ENCODE assay signal across 29 cellular contexts in the genomic region with DNA sequence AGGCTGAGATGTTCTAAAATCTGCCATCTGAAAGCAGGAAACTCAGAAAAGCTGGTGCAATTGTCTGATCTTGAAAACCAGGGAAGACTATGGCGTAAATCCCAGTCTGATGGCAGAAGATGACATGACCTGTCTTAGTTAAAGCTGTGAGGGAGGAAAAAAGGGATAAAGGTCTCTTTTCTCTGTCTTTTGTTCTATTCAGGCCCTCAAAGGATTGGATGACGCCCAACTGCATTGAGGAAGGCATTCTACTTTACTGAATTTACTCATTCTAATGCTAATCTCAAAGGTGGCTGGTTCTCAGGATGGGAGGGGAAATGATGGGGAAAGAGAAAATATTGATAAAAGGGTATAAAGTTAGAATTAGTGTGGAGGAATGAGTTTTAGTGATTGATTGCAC.
"Had no signal": no experiment of that assay in that cellular context is flagged by ENCODE, and none has a peak within 500 bp of the region (broad histone marks: within the 10 kb centered on the region; RNA-seq: fewer than 3 reads in every experiment).

No MANE protein-coding gene starts in this region.

- H3K27ac ChIP-seq: brain microvascular endothelial cell, cardiac muscle cell, PC-9 had no signal

- H3K4me3 ChIP-seq: cardiac muscle cell, MG63, PC-9 had no signal

- H3K9me3 ChIP-seq: MG63 had no signal

- DNase-seq: activated B cell treated with CpG ODN at 0.5 μM for 24 hours; activated CD4-positive, alpha-beta memory T cell treated with anti-CD3 and anti-CD28 coated beads for 36 hours; activated CD4-positive, alpha-beta T cell treated with anti-CD3 and anti-CD28 coated beads for 1 hour; activated CD4-positive, alpha-beta T cell treated with anti-CD3 and anti-CD28 coated beads, Interleukin-2, amount 10 ng/mL, durations not matched to agents 24 days and 14 days; activated gamma-delta T cell; activated naive CD4-positive, alpha-beta T cell treated with anti-CD3 and anti-CD28 coated beads for 36 hours; activated T-cell treated with anti-CD3 and anti-CD28 coated beads for 4 hours; activated T-cell treated with anti-CD3 and anti-CD28 coated beads, Interleukin-2, amount 50 U/mL, for 48 hours; amygdala; brain microvascular endothelial cell; MG63; MV-4-11; NCI-H1092 treated with DMSO at 0.1 percent for 48 hours; NCI-H1417 treated with DMSO at 0.1 percent for 48 hours; NCI-H1694; NCI-H2029; NCI-H2107; NCI-H2171 treated with DMSO at 0.1 percent for 48 hours; NCI-H345; NCI-H510A; NCI-H526 treated with DMSO at 0.1 percent for 48 hours; NCI-H82; PC-9; SHP77 treated with DMSO at 0.1 percent for 48 hours; T-helper 17 cell; T-helper 9 cell had no signal

- H3K4me3 Mint-ChIP-seq: activated B cell treated with CpG ODN at 0.5 μM for 24 hours; activated CD4-positive, alpha-beta memory T cell treated with anti-CD3 and anti-CD28 coated beads for 36 hours; activated CD4-positive, alpha-beta T cell treated with anti-CD3 and anti-CD28 coated beads, Interleukin-2, amount 10 ng/mL, durations not matched to agents 24 days and 14 days; activated naive CD4-positive, alpha-beta T cell treated with anti-CD3 and anti-CD28 coated beads for 36 hours; activated naive CD8-positive, alpha-beta T cell; activated T-helper 17 cell treated with anti-CD3 and anti-CD28 coated beads, Interleukin-2, amount 50 U/mL, for 72 hours; T-helper 17 cell had no signal

- H3K4me1 Mint-ChIP-seq: activated B cell treated with CpG ODN at 0.5 μM for 24 hours; activated CD4-positive, alpha-beta T cell treated with anti-CD3 and anti-CD28 coated beads, Interleukin-2, amount 10 ng/mL, durations not matched to agents 24 days and 14 days; activated T-helper 17 cell treated with anti-CD3 and anti-CD28 coated beads, Interleukin-2, amount 50 U/mL, for 72 hours; T-helper 17 cell had no signal

- H3K27ac Mint-ChIP-seq: activated B cell treated with CpG ODN at 0.5 μM for 24 hours; activated CD4-positive, alpha-beta memory T cell treated with anti-CD3 and anti-CD28 coated beads for 36 hours; activated CD4-positive, alpha-beta T cell treated with anti-CD3 and anti-CD28 coated beads, Interleukin-2, amount 10 ng/mL, durations not matched to agents 24 days and 14 days; activated naive CD4-positive, alpha-beta T cell treated with anti-CD3 and anti-CD28 coated beads for 36 hours; activated naive CD8-positive, alpha-beta T cell; activated T-helper 17 cell treated with anti-CD3 and anti-CD28 coated beads, Interleukin-2, amount 50 U/mL, for 72 hours; T-helper 17 cell had no signal

- H3K36me3 Mint-ChIP-seq: activated CD4-positive, alpha-beta memory T cell treated with anti-CD3 and anti-CD28 coated beads for 36 hours; activated naive CD8-positive, alpha-beta T cell had no signal

- H3K27me3 ChIP-seq: brain microvascular endothelial cell, cardiac muscle cell, MG63 had no signal

- H3K4me2 ChIP-seq: PC-9 had no signal

- H3K27me3 Mint-ChIP-seq: activated B cell treated with CpG ODN at 0.5 μM for 24 hours; activated CD4-positive, alpha-beta memory T cell treated with anti-CD3 and anti-CD28 coated beads for 36 hours; activated CD4-positive, alpha-beta T cell treated with anti-CD3 and anti-CD28 coated beads, Interleukin-2, amount 10 ng/mL, durations not matched to agents 24 days and 14 days; activated naive CD8-positive, alpha-beta T cell; activated T-helper 17 cell treated with anti-CD3 and anti-CD28 coated beads, Interleukin-2, amount 50 U/mL, for 72 hours; T-helper 17 cell had no signal

- ATAC-seq: activated T-helper 17 cell treated with anti-CD3 and anti-CD28 coated beads, Interleukin-2, amount 50 U/mL, for 72 hours; T-helper 17 cell had no signal

- H2AFZ ChIP-seq: PC-9 had no signal

- H3K36me3 ChIP-seq: brain microvascular endothelial cell, cardiac muscle cell, MG63 had no signal
